8 cellular contexts compared by ENCODE assay signal in genomic region chr15:64247535-64247905, GRCh38.
A peak's percentile ranks its signal among the peaks of the same experiment; 100 is the strongest.
DNase-seq lines count a peak whose midpoint lies in the region; ATAC-seq, FAIRE-seq and TF ChIP-seq lines count a peak whose summit lies in the region.

No MANE protein-coding gene starts in this region.

- peak overlapping the region; percentile 12 for H3K4me2 ChIP-seq in SK-N-SH

- peaks cover 2% of the 10 kb centered on the region for H3K27me3 Mint-ChIP-seq in activated T-helper 1 cell treated with anti-CD3 and anti-CD28 coated beads, Interleukin-12 subunit alpha, Interleukin-12 subunit beta, Interleukin-2, Interleukin-4 antibody, amounts not matched to agents 30 ng/mL and 10 ng/mL and 1 ng/mL, durations not matched to agents 14 hours and 24 hours and 36 hours (ENCODE audit: insufficient read depth)
- H3K27me3 Mint-ChIP-seq in stimulated activated naive CD8-positive, alpha-beta T cell treated with anti-CD3 and anti-CD28 coated beads, Interleukin-15, amount 100 ng/mL, for 72 hours: no peaks in the 10 kb centered on the region

- H3K4me3 ChIP-seq in SK-N-SH (ENCODE audit: low read depth in 2 of 2, low read length in 1 of 2): no peak overlapping the region
- H3K4me3 ChIP-seq in kidney (ENCODE audit: low read length in 2 of 2): peak overlapping the region in 1 of 2 donors; percentile 1

- H3K4me1 Mint-ChIP-seq in activated T-helper 1 cell treated with anti-CD3 and anti-CD28 coated beads, Interleukin-12 subunit alpha, Interleukin-12 subunit beta, Interleukin-2, Interleukin-4 antibody, amounts not matched to agents 30 ng/mL and 10 ng/mL and 1 ng/mL, durations not matched to agents 14 hours and 24 hours and 36 hours (ENCODE audit: low read depth): peaks cover 57% of the 10 kb centered on the region
- peaks cover 49% of the 10 kb centered on the region for H3K4me1 Mint-ChIP-seq in stimulated activated naive CD8-positive, alpha-beta T cell treated with anti-CD3 and anti-CD28 coated beads, Interleukin-15, amount 100 ng/mL, for 72 hours

- FAIRE-seq in kidney (lab: Jason Lieb, UNC) (peak; percentile 11), HTR-8/SVneo (lab: Jason Lieb, UNC) (no peak)

- DNase-seq in SK-N-SH: no peak
- no peak for DNase-seq in activated T-helper 1 cell treated with anti-CD3 and anti-CD28 coated beads, Interleukin-12 subunit alpha, Interleukin-12 subunit beta, Interleukin-2, Interleukin-4 antibody, amounts not matched to agents 30 ng/mL and 10 ng/mL and 1 ng/mL, durations not matched to agents 14 hours and 24 hours and 36 hours (ENCODE audit: low spot score)
- no peak for DNase-seq in kidney
- DNase-seq in stimulated activated naive CD8-positive, alpha-beta T cell treated with anti-CD3 and anti-CD28 coated beads, Interleukin-15, amount 100 ng/mL, for 72 hours: no peak
- no peak for DNase-seq in NCI-H2029 (lab: John Stamatoyannopoulos, UW)
- DNase-seq in HTR-8/SVneo (ENCODE audit: insufficient read length, low spot score): no peak
- DNase-seq in OCI-M2 (lab: John Stamatoyannopoulos, UW; ENCODE audit: unreplicated experiment): no peak

- H3K4me1 ChIP-seq in SK-N-SH (ENCODE audit: control insufficient read depth in 1 of 2, insufficient read depth in 2 of 2, low read depth in 1 of 2, low read length in 1 of 2) (peaks cover 0 to 34% of the 10 kb centered on the region in 2 experiments; a peak in 3 of 4 replicates), kidney (ENCODE audit: control insufficient read depth in 1 of 2, insufficient read depth in 1 of 2, low read depth in 1 of 2, low read length in 2 of 2) (peaks cover 5 to 22% of the 10 kb centered on the region in 2 donors)

- H3K9me2 ChIP-seq in SK-N-SH: no peaks in the 10 kb centered on the region

- H3K9me3 ChIP-seq in SK-N-SH (no peaks in the 10 kb centered on the region), kidney (ENCODE audit: control insufficient read depth in 1 of 2, low read length in 2 of 2) (no peaks in the 10 kb centered on the region)

- peaks cover 28% of the 10 kb centered on the region for H3K36me3 Mint-ChIP-seq in activated T-helper 1 cell treated with anti-CD3 and anti-CD28 coated beads, Interleukin-12 subunit alpha, Interleukin-12 subunit beta, Interleukin-2, Interleukin-4 antibody, amounts not matched to agents 30 ng/mL and 10 ng/mL and 1 ng/mL, durations not matched to agents 14 hours and 24 hours and 36 hours (ENCODE audit: low read depth)

- H3K36me3 ChIP-seq in SK-N-SH (replicated peaks in 1 of 2; ENCODE audit: control insufficient read depth in 1 of 2, insufficient read depth in 2 of 2, low read length in 1 of 2): peaks cover 0 to 5% of the 10 kb centered on the region in 2 experiments
- H3K36me3 ChIP-seq in kidney (ENCODE audit: control insufficient read depth in 1 of 2, insufficient read depth in 2 of 2, low read length in 2 of 2): no peaks in the 10 kb centered on the region

- no peaks in the 10 kb centered on the region for H3K27me3 ChIP-seq in SK-N-SH (ENCODE audit: insufficient read depth)

- H3K79me2 ChIP-seq in SK-N-SH (ENCODE audit: insufficient read depth): peaks cover 63% of the 10 kb centered on the region

- TF ChIP-seq CTCF in SK-N-SH (IDR thresholded peaks at IDR 0.05): no peak
- no peak for TF ChIP-seq CTCF in kidney (IDR thresholded peaks at IDR 0.05; ENCODE audit: borderline replicate concordance, extremely low read depth, insufficient read depth)

- H3F3A ChIP-seq in SK-N-SH (replicated peaks; ENCODE audit: insufficient read depth): peaks cover 55% of the 10 kb centered on the region

- H4K20me1 ChIP-seq in SK-N-SH (ENCODE audit: insufficient read depth): no peaks in the 10 kb centered on the region; the same call in 1 of the 2 replicates

- H3K27ac ChIP-seq in SK-N-SH (ENCODE audit: low read depth in 2 of 2, low read length in 1 of 2) (peak overlapping the region; percentile 48 to 93; a peak in 3 of 4 replicates), kidney (ENCODE audit: low read depth in 2 of 2, low read length in 2 of 2) (peak overlapping the region; percentile 87 to 93)

- peak overlapping the region; percentile 76 for H3K27ac Mint-ChIP-seq in activated T-helper 1 cell treated with anti-CD3 and anti-CD28 coated beads, Interleukin-12 subunit alpha, Interleukin-12 subunit beta, Interleukin-2, Interleukin-4 antibody, amounts not matched to agents 30 ng/mL and 10 ng/mL and 1 ng/mL, durations not matched to agents 14 hours and 24 hours and 36 hours
- H3K27ac Mint-ChIP-seq in stimulated activated naive CD8-positive, alpha-beta T cell treated with anti-CD3 and anti-CD28 coated beads, Interleukin-15, amount 100 ng/mL, for 72 hours: peak overlapping the region; percentile 67 to 73

- peaks cover 2% of the 10 kb centered on the region for H3K9me3 Mint-ChIP-seq in activated T-helper 1 cell treated with anti-CD3 and anti-CD28 coated beads, Interleukin-12 subunit alpha, Interleukin-12 subunit beta, Interleukin-2, Interleukin-4 antibody, amounts not matched to agents 30 ng/mL and 10 ng/mL and 1 ng/mL, durations not matched to agents 14 hours and 24 hours and 36 hours
- peaks cover 2 to 5% of the 10 kb centered on the region in 2 donors for H3K9me3 Mint-ChIP-seq in stimulated activated naive CD8-positive, alpha-beta T cell treated with anti-CD3 and anti-CD28 coated beads, Interleukin-15, amount 100 ng/mL, for 72 hours

- intact Hi-C loops in activated T-helper 1 cell treated with anti-CD3 and anti-CD28 coated beads, Interleukin-12 subunit alpha, Interleukin-12 subunit beta, Interleukin-2, Interleukin-4 antibody, amounts not matched to agents 30 ng/mL and 10 ng/mL and 1 ng/mL, durations not matched to agents 14 hours and 24 hours and 36 hours (cut with micrococcal nuclease): loop anchor here (1.0 to 10.0 kb wide), 6 partner anchors 35 to 1053 kb away; partner anchors contain the start of genes CIAO2A and SNX1
- intact Hi-C loops in kidney (cut with DNase I): no loop called here

- ATAC-seq in SK-N-SH treated with all-trans-retinoic acid at 6 μM for 48 hours: no peak
- no peak for ATAC-seq in stimulated activated naive CD8-positive, alpha-beta T cell treated with anti-CD3 and anti-CD28 coated beads, Interleukin-15, amount 100 ng/mL, for 72 hours

- POLR2A ChIA-PET in SK-N-SH (lab: Yijun Ruan, JAX): no interaction called here

- no peak overlapping the region for H2AFZ ChIP-seq in SK-N-SH (ENCODE audit: low read depth)

- CTCF ChIA-PET in SK-N-SH (lab: Yijun Ruan, JAX): interaction anchor here (1.4 kb wide), 1 partner anchor 10 kb away, joined by 4 read pairs; no protein-coding TSS in a partner anchor

- H3K9ac ChIP-seq in SK-N-SH: peak overlapping the region; percentile 52
- H3K9ac ChIP-seq in kidney (ENCODE audit: low read length in 2 of 2): no peak overlapping the region

- no peak for TF ChIP-seq RAD21 in SK-N-SH (IDR thresholded peaks at IDR 0.05; ENCODE audit: low read length)

- H3K4me3 Mint-ChIP-seq in activated T-helper 1 cell treated with anti-CD3 and anti-CD28 coated beads, Interleukin-12 subunit alpha, Interleukin-12 subunit beta, Interleukin-2, Interleukin-4 antibody, amounts not matched to agents 30 ng/mL and 10 ng/mL and 1 ng/mL, durations not matched to agents 14 hours and 24 hours and 36 hours: peak overlapping the region; percentile 39
- peak overlapping the region in 1 of 2 donors; percentile 31 for H3K4me3 Mint-ChIP-seq in stimulated activated naive CD8-positive, alpha-beta T cell treated with anti-CD3 and anti-CD28 coated beads, Interleukin-15, amount 100 ng/mL, for 72 hours

- TF ChIP-seq EP300 in SK-N-SH (IDR thresholded peaks at IDR 0.05; ENCODE audit: borderline replicate concordance in 1 of 2, low read depth in 1 of 2, low read length in 1 of 2): no peak

TF ChIP-seq in SK-N-SH, 30 proteins besides CTCF, POLR2A, EP300 and RAD21 (continues in another document):
- TF ChIP-seq SMC3 (IDR thresholded peaks at IDR 0.05; ENCODE audit: low read depth, low read length) (no peak), MEF2A (IDR thresholded peaks at IDR 0.05; ENCODE audit: borderline replicate concordance, low read depth) (no peak)

TF ChIP-seq in SK-N-SH treated with all-trans-retinoic acid at 6 μM for 48 hours, 23 proteins besides CTCF, POLR2A, EP300 and RAD21:
- TF ChIP-seq OSR1 (CRISPR knock-in tag; IDR thresholded peaks at IDR 0.05) (no peak), TCF4 (CRISPR knock-in tag; IDR thresholded peaks at IDR 0.05; ENCODE audit: borderline replicate concordance) (no peak)
